In genomic region chr3:177359601-177360357, GRCh38 we compare ENCODE assay signal across 8 cellular contexts.
DNase-seq lines count a peak whose midpoint lies in the region; ATAC-seq and TF ChIP-seq lines count a peak whose summit lies in the region.

No MANE protein-coding gene starts in this region.

- ATAC-seq in GM19023 (IDR thresholded peaks at IDR 0.05; ENCODE audit: unreplicated experiment) (peak; percentile 72), HG03280 (IDR thresholded peaks at IDR 0.05; ENCODE audit: unreplicated experiment) (peak; percentile 77)
- ATAC-seq in central memory CD8-positive, alpha-beta T cell (replicated peaks; ENCODE audit: extremely low read depth, poor library complexity, severe bottlenecking): peak; percentile 84

- H3K4me1 Mint-ChIP-seq in central memory CD8-positive, alpha-beta T cell: peaks cover 46% of the 10 kb centered on the region

- H3K27me3 Mint-ChIP-seq in central memory CD8-positive, alpha-beta T cell: no peaks in the 10 kb centered on the region

- TF ChIP-seq CTCF in AG09309 (IDR thresholded peaks at IDR 0.05; ENCODE audit: control insufficient read depth, insufficient read depth, low read depth, low read length, missing control alignments): no peak

- peak overlapping the region; percentile 12 for H3K4me3 ChIP-seq in AG09309 (ENCODE audit: control insufficient read depth, low read depth, low read length)

- peak; percentile 98 for DNase-seq in AG09309 (ENCODE audit: low read depth)
- DNase-seq in NCI-H345 (lab: John Stamatoyannopoulos, UW): peak; percentile 94
- peak; percentile 90 for DNase-seq in activated CD4-positive, CD25-positive, alpha-beta regulatory T cell treated with anti-CD3 and anti-CD28 coated beads, Interleukin-2, amount 50 U/mL, for 16 hours (ENCODE audit: low read depth, low spot score)
- peak; percentile 96 for DNase-seq in central memory CD8-positive, alpha-beta T cell (ENCODE audit: low spot score in 2 of 2)
- DNase-seq in islet precursor cell: peak; percentile 98
- peak; percentile 95 for DNase-seq in stimulated activated CD4-positive, alpha-beta T cell treated with anti-CD3 and anti-CD28 coated beads, Interleukin-12 subunit alpha, Interleukin-12 subunit beta, amount 100 ng/mL, for 4 hours

- H3K9me3 Mint-ChIP-seq in central memory CD8-positive, alpha-beta T cell: no peaks in the 10 kb centered on the region

- peak overlapping the region; percentile 100 for H3K27ac Mint-ChIP-seq in central memory CD8-positive, alpha-beta T cell (ENCODE audit: low read depth)

- H3K4me3 Mint-ChIP-seq in central memory CD8-positive, alpha-beta T cell: peak overlapping the region; percentile 91

- peaks cover 32% of the 10 kb centered on the region for H3K36me3 Mint-ChIP-seq in central memory CD8-positive, alpha-beta T cell (ENCODE audit: insufficient read depth)

Comparison
In these comparisons a context has a peak if more than half of its experiments do, and no peak if none do; other contexts are left out.
1. Peak in every context shown above with its lines: DNase-seq, ATAC-seq and H3K4me3 ChIP-seq.